26 cellular contexts compared by ENCODE assay signal in genomic region chr3:195086341-195086740, GRCh38.
DNase-seq lines count a peak whose midpoint lies in the region; ATAC-seq, FAIRE-seq and TF ChIP-seq lines count a peak whose summit lies in the region.
"Had no signal": no experiment of that assay in that cellular context is flagged by ENCODE, and none has a peak within 500 bp of the region (broad histone marks: within the 10 kb centered on the region; RNA-seq: fewer than 3 reads in every experiment).

No MANE protein-coding gene starts in this region.

- FAIRE-seq in H54 (lab: Jason Lieb, UNC): no peak
- FAIRE-seq: TTC549 had no signal

- no peak for TF ChIP-seq EP300 in SK-N-SH (IDR thresholded peaks at IDR 0.05; ENCODE audit: borderline replicate concordance in 1 of 2, low read depth in 1 of 2, low read length in 1 of 2)

- TF ChIP-seq POLR2A in H54 (IDR thresholded peaks at IDR 0.05; ENCODE audit: low read depth, low read length): no peak

- TF ChIP-seq CTCF in CD14-positive monocyte (IDR thresholded peaks at IDR 0.05) (no peak), neural crest cell (conservative IDR thresholded peaks at IDR 0.05) (no peak), SK-N-SH (IDR thresholded peaks at IDR 0.05) (no peak)

- peak overlapping the region in 2 of 7 donors; percentile 30 to 63 for H3K27ac Mint-ChIP-seq in CD14-positive monocyte
- H3K27ac Mint-ChIP-seq in neural crest cell (ENCODE audit: unreplicated experiment): peak overlapping the region; percentile 87
- H3K27ac Mint-ChIP-seq: T-cell had no signal

- H3K9me3 Mint-ChIP-seq in CD14-positive monocyte (no peaks in the 10 kb centered on the region), neural crest cell (no peaks in the 10 kb centered on the region)
- H3K9me3 Mint-ChIP-seq: T-cell had no signal

- H4K20me1 ChIP-seq in BLaER1 (no peaks in the 10 kb centered on the region), SK-N-SH (ENCODE audit: insufficient read depth) (no peaks in the 10 kb centered on the region)

- no peak for TF ChIP-seq RAD21 in SK-N-SH (IDR thresholded peaks at IDR 0.05; ENCODE audit: low read length)

- H3K9me3 ChIP-seq in BLaER1 (no peaks in the 10 kb centered on the region), SK-N-SH (no peaks in the 10 kb centered on the region)
- H3K9me3 ChIP-seq: ascending aorta, Caco-2, prostate gland, upper lobe of left lung had no signal

- peaks cover 61% of the 10 kb centered on the region for H3K4me1 ChIP-seq in BLaER1
- peaks cover 0 to 7% of the 10 kb centered on the region in 2 experiments; a peak in 1 of 4 replicates for H3K4me1 ChIP-seq in SK-N-SH (ENCODE audit: control insufficient read depth in 1 of 2, insufficient read depth in 2 of 2, low read depth in 1 of 2, low read length in 1 of 2)
- H3K4me1 ChIP-seq: ascending aorta, Caco-2, prostate gland had no signal

- CTCF ChIA-PET in SK-N-SH (lab: Yijun Ruan, JAX): interaction anchor here (1.4 kb wide), 1 partner anchor 20 kb away, joined by 6 read pairs; no protein-coding TSS in a partner anchor

- no peak overlapping the region for H3K9ac ChIP-seq in BLaER1
- no peak overlapping the region for H3K9ac ChIP-seq in SK-N-SH

- no peak overlapping the region for H2AFZ ChIP-seq in SK-N-SH (ENCODE audit: low read depth)

- H3K4me2 ChIP-seq in BLaER1 (peak overlapping the region; percentile 72; the same call in 1 of the 2 replicates), SK-N-SH (no peak overlapping the region)

- H3K36me3 ChIP-seq in BLaER1 (no peaks in the 10 kb centered on the region), SK-N-SH (replicated peaks in 1 of 2; ENCODE audit: control insufficient read depth in 1 of 2, insufficient read depth in 2 of 2, low read length in 1 of 2) (no peaks in the 10 kb centered on the region)
- H3K36me3 ChIP-seq: ascending aorta, prostate gland, upper lobe of left lung had no signal

- no peaks in the 10 kb centered on the region for H3K27me3 ChIP-seq in BLaER1
- H3K27me3 ChIP-seq in SK-N-SH (ENCODE audit: insufficient read depth): no peaks in the 10 kb centered on the region
- H3K27me3 ChIP-seq: ascending aorta, upper lobe of left lung had no signal

- no peaks in the 10 kb centered on the region for H3K9me2 ChIP-seq in SK-N-SH

- H3K4me3 ChIP-seq in BLaER1 (no peak overlapping the region), SK-N-SH (ENCODE audit: low read depth in 2 of 2, low read length in 1 of 2) (no peak overlapping the region)
- H3K4me3 ChIP-seq: ascending aorta, prostate gland, upper lobe of left lung had no signal

- peak; percentile 27 for DNase-seq in CD14-positive monocyte (ENCODE audit: low spot score)
- DNase-seq in left ventricle myocardium superior: peak; percentile 6
- no peak for DNase-seq in neural crest cell (ENCODE audit: low read depth, low spot score)
- no peak for DNase-seq in NOMO-1 treated with DMSO at 0.1 percent for 48 hours (lab: John Stamatoyannopoulos, UW; ENCODE audit: unreplicated experiment)
- DNase-seq in H54 (ENCODE audit: insufficient read length, low spot score): no peak
- DNase-seq in stimulated activated CD4-positive, alpha-beta T cell treated with anti-CD3 and anti-CD28 coated beads, Interleukin-2, amount 100 ng/mL, for 24 hours: no peak
- DNase-seq in SK-N-SH: no peak
- DNase-seq: activated CD8-positive, alpha-beta memory T cell treated with anti-CD3 and anti-CD28 coated beads for 24 hours; activated naive CD4-positive, alpha-beta T cell; activated T-cell treated with anti-CD3 and anti-CD28 coated beads, Interleukin-2, amount 50 U/mL, for 1 hour; Caco-2; DMS79; GOT3; KBM-7; MM.1S; NCI-H1417 treated with DMSO at 0.1 percent for 48 hours; NCI-H2081 treated with DMSO at 0.1 percent for 48 hours; NCI-H446 treated with DMSO at 0.1 percent for 48 hours; PC-3; SIG-M5; T-cell had no signal

- H3K36me3 Mint-ChIP-seq in CD14-positive monocyte (peaks cover 4 to 8% of the 10 kb centered on the region in 2 donors), neural crest cell (ENCODE audit: low read depth) (peaks cover 4% of the 10 kb centered on the region)
- H3K36me3 Mint-ChIP-seq: T-cell had no signal

- H3K27me3 Mint-ChIP-seq in CD14-positive monocyte (ENCODE audit: low read depth in 3 of 3) (peaks cover 0 to 3% (median 3%) of the 10 kb centered on the region in 3 donors), neural crest cell (ENCODE audit: low read depth) (no peaks in the 10 kb centered on the region)
- H3K27me3 Mint-ChIP-seq: T-cell had no signal

- no peaks in the 10 kb centered on the region for H3F3A ChIP-seq in SK-N-SH (replicated peaks; ENCODE audit: insufficient read depth)

- H3K27ac ChIP-seq in BLaER1 (peak overlapping the region; percentile 56), SK-N-SH (ENCODE audit: low read depth in 2 of 2, low read length in 1 of 2) (no peak overlapping the region)
- H3K27ac ChIP-seq: ascending aorta, prostate gland had no signal

- ATAC-seq in left ventricle myocardium superior: no peak
- ATAC-seq: PC-3, T-cell had no signal

- 96% methylated on average over 4 of the region's 4 CpGs for WGBS in SK-N-SH (ENCODE audit: low lambda C conversion rate)

- intact Hi-C loops in CD14-positive monocyte (cut with micrococcal nuclease): no loop called here
- intact Hi-C loops in left ventricle myocardium superior (cut with micrococcal nuclease): no loop called here

- H3K4me1 Mint-ChIP-seq in CD14-positive monocyte: peaks cover 15% of the 10 kb centered on the region
- peaks cover 33% of the 10 kb centered on the region for H3K4me1 Mint-ChIP-seq in neural crest cell

- no peaks in the 10 kb centered on the region for H3K79me2 ChIP-seq in SK-N-SH (ENCODE audit: insufficient read depth)

- no peak overlapping the region for H3K4me3 Mint-ChIP-seq in CD14-positive monocyte
- peak overlapping the region; percentile 66 for H3K4me3 Mint-ChIP-seq in neural crest cell

- POLR2A ChIA-PET in SK-N-SH (lab: Yijun Ruan, JAX): interaction anchor here (1.3 kb wide), 1 partner anchor 9 kb away, joined by 4 read pairs; no protein-coding TSS in a partner anchor

TF ChIP-seq in SK-N-SH, 30 proteins besides CTCF, POLR2A, EP300 and RAD21 (continues in another document):
- TF ChIP-seq REST (IDR thresholded peaks at IDR 0.05; ENCODE audit: low read depth, low read length) (no peak), SMC3 (IDR thresholded peaks at IDR 0.05; ENCODE audit: low read depth, low read length) (no peak), NFIC (IDR thresholded peaks at IDR 0.05; ENCODE audit: borderline replicate concordance) (no peak), GABPA (IDR thresholded peaks at IDR 0.05; ENCODE audit: low read depth) (no peak), USF1 (IDR thresholded peaks at IDR 0.05; ENCODE audit: borderline replicate concordance, low read depth) (no peak), RFX5 (IDR thresholded peaks at IDR 0.05; ENCODE audit: low read length) (no peak), YY1 (IDR thresholded peaks at IDR 0.05; ENCODE audit: low read depth) (no peak), IRF3 (IDR thresholded peaks at IDR 0.05; ENCODE audit: low read depth, low read length) (no peak), ELF1 (IDR thresholded peaks at IDR 0.05) (no peak), TEAD4 (IDR thresholded peaks at IDR 0.05; ENCODE audit: borderline replicate concordance, insufficient read depth) (no peak), USF2 (IDR thresholded peaks at IDR 0.05; ENCODE audit: borderline replicate concordance, low read depth, low read length) (no peak)

Comparison
In these comparisons a context has a peak if more than half of its experiments do, and no peak if none do; other contexts are left out.
1. DNase-seq: peak in CD14-positive monocyte (single experiment) and left ventricle myocardium superior (single experiment); none in neural crest cell (single experiment), NOMO-1 treated with DMSO at 0.1 percent for 48 hours (single experiment), H54 (single experiment), stimulated activated CD4-positive, alpha-beta T cell treated with anti-CD3 and anti-CD28 coated beads, Interleukin-2, amount 100 ng/mL, for 24 hours (0 of 2) and SK-N-SH (single experiment).